Comparison of ENCODE assay signal across 10 cellular contexts in the genomic region with DNA sequence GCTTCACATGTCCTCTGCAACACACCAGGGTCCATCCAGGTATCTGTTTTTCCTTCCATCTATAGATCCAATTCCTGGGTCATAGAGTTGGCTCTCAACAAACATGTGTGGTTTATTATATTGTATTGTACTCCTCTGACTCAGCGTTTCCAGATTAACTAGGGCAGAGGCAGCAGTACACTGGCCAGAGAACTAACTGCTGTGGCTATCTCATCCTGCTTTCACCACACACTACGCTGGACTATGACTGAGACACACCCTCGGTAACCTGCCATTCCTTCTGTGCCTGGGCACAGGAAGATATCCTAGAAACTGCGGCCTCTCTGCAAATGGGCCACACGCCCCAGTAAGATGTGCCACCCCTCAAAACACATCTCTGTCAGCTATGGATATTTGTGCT.
DNase-seq lines count a peak whose midpoint lies in the region; ATAC-seq, FAIRE-seq and TF ChIP-seq lines count a peak whose summit lies in the region.
"Had no signal": no experiment of that assay in that cellular context is flagged by ENCODE, and none has a peak within 500 bp of the region (broad histone marks: within the 10 kb centered on the region; RNA-seq: fewer than 3 reads in every experiment).

No MANE protein-coding gene starts in this region.

- H3K27me3 Mint-ChIP-seq in astrocyte (ENCODE audit: low read depth, unreplicated experiment) = no peaks in the 10 kb centered on the region

- H3K27ac ChIP-seq in KMS-11 (no peak overlapping the region), astrocyte (ENCODE audit: low read depth, low read length) (no peak overlapping the region), right cardiac atrium (ENCODE audit: low read length) (peak overlapping the region; percentile 25), prostate gland (no peak overlapping the region)
- H3K27ac ChIP-seq: parathyroid adenoma had no signal

- H3K27me3 ChIP-seq in KMS-11 (ENCODE audit: insufficient read depth, low read depth) = no peaks in the 10 kb centered on the region
- H3K27me3 ChIP-seq in astrocyte (ENCODE audit: insufficient read depth, low read length) = no peaks in the 10 kb centered on the region
- H3K27me3 ChIP-seq in right cardiac atrium (ENCODE audit: control insufficient read depth, insufficient read depth) = no peaks in the 10 kb centered on the region
- no peaks in the 10 kb centered on the region for H3K27me3 ChIP-seq in prostate gland (replicated peaks; ENCODE audit: insufficient read depth)

- H3K9ac ChIP-seq in KMS-11 = no peak overlapping the region
- no peak overlapping the region for H3K9ac ChIP-seq in astrocyte (ENCODE audit: low read length)
- H3K9ac ChIP-seq: parathyroid adenoma had no signal

- no peaks in the 10 kb centered on the region for H4K20me1 ChIP-seq in KMS-11 (ENCODE audit: insufficient read depth)
- no peaks in the 10 kb centered on the region for H4K20me1 ChIP-seq in astrocyte (ENCODE audit: insufficient read depth, low read length)

- H3K36me3 Mint-ChIP-seq in astrocyte (ENCODE audit: low read depth, unreplicated experiment) = no peaks in the 10 kb centered on the region

- no peaks in the 10 kb centered on the region for H3K9me3 Mint-ChIP-seq in astrocyte (ENCODE audit: unreplicated experiment)

- H3K36me3 ChIP-seq in KMS-11 (ENCODE audit: insufficient read depth) (no peaks in the 10 kb centered on the region), astrocyte (ENCODE audit: insufficient read depth, low read length) (no peaks in the 10 kb centered on the region), prostate gland (no peaks in the 10 kb centered on the region)

- H3K4me2 ChIP-seq in KMS-11 (peak overlapping the region; percentile 4; the same call in 1 of the 2 replicates), astrocyte (ENCODE audit: low read length) (peak overlapping the region; percentile 1)

- H3K4me3 Mint-ChIP-seq in astrocyte (ENCODE audit: unreplicated experiment) = peak overlapping the region; percentile 51

- TF ChIP-seq POLR2A in prostate gland (IDR thresholded peaks at IDR 0.05) = no peak

- H3K4me1 ChIP-seq in KMS-11 (ENCODE audit: low read depth, poor library complexity, severe bottlenecking) = peaks cover 17% of the 10 kb centered on the region
- H3K4me1 ChIP-seq in astrocyte (ENCODE audit: insufficient read depth, low read length) = peaks cover 29% of the 10 kb centered on the region
- peaks cover 7% of the 10 kb centered on the region for H3K4me1 ChIP-seq in right cardiac atrium (ENCODE audit: control insufficient read depth, insufficient read depth, low read length)
- no peaks in the 10 kb centered on the region for H3K4me1 ChIP-seq in prostate gland (replicated peaks)
- H3K4me1 ChIP-seq: parathyroid adenoma had no signal

- no peaks in the 10 kb centered on the region for H3K79me2 ChIP-seq in KMS-11 (ENCODE audit: insufficient read depth, low read depth)
- H3K79me2 ChIP-seq in astrocyte (ENCODE audit: insufficient read depth, low read length) = no peaks in the 10 kb centered on the region
- H3K79me2 ChIP-seq: parathyroid adenoma had no signal

- no peak overlapping the region for H3K4me3 ChIP-seq in KMS-11 (IDR thresholded peaks at IDR 0.05; ENCODE audit: insufficient read depth, low read depth, low read length)
- no peak overlapping the region for H3K4me3 ChIP-seq in astrocyte (ENCODE audit: insufficient read depth, low read depth, low read length)
- no peak overlapping the region for H3K4me3 ChIP-seq in right cardiac atrium (ENCODE audit: low read length)
- H3K4me3 ChIP-seq in prostate gland = no peak overlapping the region

- FAIRE-seq in astrocyte (lab: Jason Lieb, UNC) = peak; percentile 67

- peak; percentile 94 to 95 for ATAC-seq in right cardiac atrium

- WGBS in right cardiac atrium = 35% methylated on average over 5 of the region's 5 CpGs
- WGBS in prostate gland = 76% methylated on average over 5 of the region's 5 CpGs

- peaks cover 35% of the 10 kb centered on the region for H3K4me1 Mint-ChIP-seq in astrocyte (ENCODE audit: low read depth, unreplicated experiment)

- H3K27ac Mint-ChIP-seq in astrocyte (ENCODE audit: unreplicated experiment) = peak overlapping the region; percentile 84

- no peaks in the 10 kb centered on the region for H3K9me3 ChIP-seq in astrocyte (ENCODE audit: insufficient read depth, low read depth, low read length)
- H3K9me3 ChIP-seq in right cardiac atrium (ENCODE audit: control insufficient read depth, low read length) = no peaks in the 10 kb centered on the region
- no peaks in the 10 kb centered on the region for H3K9me3 ChIP-seq in prostate gland

- TF ChIP-seq CTCF in KMS-11 (conservative IDR thresholded peaks at IDR 0.05; ENCODE audit: low read depth, low read length) (no peak), astrocyte (IDR thresholded peaks at IDR 0.05; ENCODE audit: insufficient read depth, low read depth, low read length) (no peak), prostate gland (IDR thresholded peaks at IDR 0.05) (no peak)

- DNase-seq in A172 (ENCODE audit: low spot score) = peak; percentile 84
- peak; percentile 85 for DNase-seq in astrocyte (ENCODE audit: low read depth)
- no peak for DNase-seq in right cardiac atrium
- no peak for DNase-seq in OCI-M2 (lab: John Stamatoyannopoulos, UW; ENCODE audit: unreplicated experiment)
- DNase-seq in DMS79 (lab: John Stamatoyannopoulos, UW) = no peak
- DNase-seq in prostate gland (ENCODE audit: low spot score) = no peak
- no peak for DNase-seq in COLO668 (lab: John Stamatoyannopoulos, UW; ENCODE audit: unreplicated experiment)
- DNase-seq: activated CD4-positive, alpha-beta T cell treated with anti-CD3 and anti-CD28 coated beads, Interleukin-2, amount 50 U/mL, for 4 hours had no signal

- H2AFZ ChIP-seq in KMS-11 (ENCODE audit: low read depth) (no peak overlapping the region), astrocyte (ENCODE audit: low read depth, low read length) (no peak overlapping the region)
- H2AFZ ChIP-seq: parathyroid adenoma had no signal

- intact Hi-C loops in right cardiac atrium (cut with DNase I) (loop anchor here in 2 of 4 donors (10.0 kb wide), 1 partner anchor 256 kb away; no protein-coding TSS in a partner anchor), prostate gland (cut with DNase I) (no loop called here)

Comparison
In these comparisons a context has a peak if more than half of its experiments do, and no peak if none do; other contexts are left out.
1. DNase-seq: peak in A172 (single experiment) and astrocyte (single experiment); none in right cardiac atrium (0 of 3), OCI-M2 (single experiment), DMS79 (single experiment), prostate gland (single experiment) and COLO668 (single experiment).